10 cellular contexts compared by ENCODE assay signal in genomic region chr6:63066053-63066704, GRCh38.
DNase-seq lines count a peak whose midpoint lies in the region; ATAC-seq, FAIRE-seq and TF ChIP-seq lines count a peak whose summit lies in the region.
"Had no signal": no experiment of that assay in that cellular context is flagged by ENCODE, and none has a peak within 500 bp of the region (broad histone marks: within the 10 kb centered on the region; RNA-seq: fewer than 3 reads in every experiment).

No MANE protein-coding gene starts in this region.

- H2BK120ac ChIP-seq in mesendoderm (ENCODE audit: low read depth, low read length) = no peak overlapping the region

- TF ChIP-seq POLR2A in vagina (IDR thresholded peaks at IDR 0.05) = no peak

- no peak overlapping the region for H3K18ac ChIP-seq in mesendoderm (ENCODE audit: low read length)

- H2BK5ac ChIP-seq in mesendoderm (ENCODE audit: low read length) = no peak overlapping the region

- no peak overlapping the region for H2BK15ac ChIP-seq in mesendoderm (replicated peaks; ENCODE audit: low read depth)

- FAIRE-seq in urothelium cell line (lab: Jason Lieb, UNC) = no peak
- FAIRE-seq: astrocyte had no signal

- no peak overlapping the region for H3K4ac ChIP-seq in mesendoderm (ENCODE audit: low read depth, low read length)

- H3K27me3 ChIP-seq in mesendoderm (ENCODE audit: insufficient read depth, low read length, poor library complexity) (no peaks in the 10 kb centered on the region), vagina (no peaks in the 10 kb centered on the region)

- TF ChIP-seq CTCF in vagina (IDR thresholded peaks at IDR 0.05) = no peak

- H3K36me3 ChIP-seq in mesendoderm (ENCODE audit: control insufficient read depth, insufficient read depth, low read length) = no peaks in the 10 kb centered on the region
- no peaks in the 10 kb centered on the region for H3K36me3 ChIP-seq in vagina

- H3K4me1 ChIP-seq in mesendoderm (ENCODE audit: control insufficient read depth, low read depth, low read length) = no peaks in the 10 kb centered on the region
- H3K4me1 ChIP-seq in vagina = no peaks in the 10 kb centered on the region

- peak; percentile 92 for ATAC-seq in GM18867 (IDR thresholded peaks at IDR 0.05; ENCODE audit: unreplicated experiment)
- peak; percentile 79 for ATAC-seq in HG02798 (IDR thresholded peaks at IDR 0.05; ENCODE audit: poor library complexity, unreplicated experiment)

- H3K79me1 ChIP-seq in mesendoderm (ENCODE audit: low read length) = no peaks in the 10 kb centered on the region

- no peak overlapping the region for H3K23ac ChIP-seq in mesendoderm (ENCODE audit: low read length)

- H3K4me2 ChIP-seq in mesendoderm (ENCODE audit: low read length) = no peak overlapping the region

- no peak overlapping the region for H2AK5ac ChIP-seq in mesendoderm (ENCODE audit: low read length)

- H3K79me2 ChIP-seq in mesendoderm (ENCODE audit: control insufficient read depth, insufficient read depth, low read length) = no peaks in the 10 kb centered on the region

- H4K8ac ChIP-seq in mesendoderm (ENCODE audit: low read depth, low read length) = no peak overlapping the region

- H3K9ac ChIP-seq in mesendoderm (ENCODE audit: low read length) = no peak overlapping the region

- H3K9me3 ChIP-seq in vagina = no peaks in the 10 kb centered on the region

- peak; percentile 54 for DNase-seq in NCI-H82 (lab: John Stamatoyannopoulos, UW)
- DNase-seq in mesendoderm = peak; percentile 91
- no peak for DNase-seq in activated gamma-delta T cell (lab: John Stamatoyannopoulos, UW)
- DNase-seq in foreskin melanocyte = no peak
- no peak for DNase-seq in urothelium cell line (ENCODE audit: low spot score)
- no peak for DNase-seq in vagina (ENCODE audit: extremely low spot score in 2 of 2)
- DNase-seq: stimulated activated CD4-positive, alpha-beta T cell treated with anti-CD3 and anti-CD28 coated beads, Interleukin-2, amount 100 ng/mL, for 24 hours had no signal

- WGBS in mesendoderm (ENCODE audit: extremely low coverage, insufficient coverage, low lambda C conversion rate) = no CpG with 5 or more reads among the region's 3 CpGs

- intact Hi-C loops in vagina (cut with DNase I) = no loop called here

- H4K5ac ChIP-seq in mesendoderm (ENCODE audit: low read length) = no peak overlapping the region

- H3K27ac ChIP-seq in mesendoderm (ENCODE audit: low read depth, low read length) (no peak overlapping the region), vagina (no peak overlapping the region)

- no peak overlapping the region for H3K56ac ChIP-seq in mesendoderm (ENCODE audit: low read length)

- H3K4me3 ChIP-seq in mesendoderm (ENCODE audit: low read length) (no peak overlapping the region), vagina (no peak overlapping the region)

Comparison
In these comparisons a context has a peak if more than half of its experiments do, and no peak if none do; other contexts are left out.
1. DNase-seq: peak in NCI-H82 (single experiment) and mesendoderm (single experiment); none in activated gamma-delta T cell (single experiment), foreskin melanocyte (single experiment), urothelium cell line (single experiment) and vagina (0 of 2).